ENCODE assay signal across 1 cellular context in the genomic region with DNA sequence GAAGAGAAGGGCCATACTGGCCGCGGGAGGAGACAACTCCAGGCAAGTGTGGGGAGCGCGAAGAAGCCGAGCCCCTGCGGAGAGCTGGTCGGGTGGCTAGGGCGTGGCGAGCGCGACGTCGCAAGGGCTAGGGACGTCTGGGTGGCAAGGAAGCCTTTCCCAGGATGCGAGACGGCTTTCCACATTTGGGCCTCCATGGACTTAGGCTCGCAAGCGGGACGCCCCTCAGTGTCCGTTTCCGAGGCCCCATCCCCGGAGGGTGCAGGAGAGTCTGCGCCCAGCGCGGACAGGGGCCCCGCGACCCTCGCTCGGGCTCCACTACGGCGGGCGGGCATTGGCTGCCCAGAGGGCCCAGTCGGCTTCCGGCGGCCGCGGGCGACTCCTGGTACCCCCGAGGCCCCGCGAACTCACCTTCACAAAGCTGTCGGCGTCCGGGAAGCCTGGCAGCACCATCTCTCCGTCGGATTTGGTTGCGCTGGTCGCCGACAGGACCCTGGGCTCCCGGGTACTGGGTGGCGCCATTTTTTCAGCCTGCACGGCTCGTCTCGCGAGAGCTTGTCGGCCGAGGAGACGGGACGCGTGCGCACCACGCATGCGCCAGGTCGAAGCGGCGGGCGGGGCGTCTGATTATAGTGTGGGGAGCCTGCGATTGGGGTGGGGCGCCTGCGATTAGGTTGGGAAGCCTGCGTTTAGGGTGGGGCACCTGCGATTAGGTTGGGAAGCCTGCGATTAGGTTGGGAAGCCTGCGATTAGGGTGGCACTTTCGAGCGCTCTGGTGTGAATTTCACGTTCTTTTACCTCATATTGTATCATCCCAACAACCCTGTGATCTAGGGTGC.
TF ChIP-seq lines count a peak whose summit lies in the region.

A gene (minus strand): TSS at position 560 of the 839 bp plus-strand sequence. CDS start 38 bp downstream, at position 522.

TF ChIP-seq in K562, 482 proteins besides CTCF, POLR2A, EP300 and RAD21 (continued from another document and continues in another):
- TF ChIP-seq, protein P1, sequence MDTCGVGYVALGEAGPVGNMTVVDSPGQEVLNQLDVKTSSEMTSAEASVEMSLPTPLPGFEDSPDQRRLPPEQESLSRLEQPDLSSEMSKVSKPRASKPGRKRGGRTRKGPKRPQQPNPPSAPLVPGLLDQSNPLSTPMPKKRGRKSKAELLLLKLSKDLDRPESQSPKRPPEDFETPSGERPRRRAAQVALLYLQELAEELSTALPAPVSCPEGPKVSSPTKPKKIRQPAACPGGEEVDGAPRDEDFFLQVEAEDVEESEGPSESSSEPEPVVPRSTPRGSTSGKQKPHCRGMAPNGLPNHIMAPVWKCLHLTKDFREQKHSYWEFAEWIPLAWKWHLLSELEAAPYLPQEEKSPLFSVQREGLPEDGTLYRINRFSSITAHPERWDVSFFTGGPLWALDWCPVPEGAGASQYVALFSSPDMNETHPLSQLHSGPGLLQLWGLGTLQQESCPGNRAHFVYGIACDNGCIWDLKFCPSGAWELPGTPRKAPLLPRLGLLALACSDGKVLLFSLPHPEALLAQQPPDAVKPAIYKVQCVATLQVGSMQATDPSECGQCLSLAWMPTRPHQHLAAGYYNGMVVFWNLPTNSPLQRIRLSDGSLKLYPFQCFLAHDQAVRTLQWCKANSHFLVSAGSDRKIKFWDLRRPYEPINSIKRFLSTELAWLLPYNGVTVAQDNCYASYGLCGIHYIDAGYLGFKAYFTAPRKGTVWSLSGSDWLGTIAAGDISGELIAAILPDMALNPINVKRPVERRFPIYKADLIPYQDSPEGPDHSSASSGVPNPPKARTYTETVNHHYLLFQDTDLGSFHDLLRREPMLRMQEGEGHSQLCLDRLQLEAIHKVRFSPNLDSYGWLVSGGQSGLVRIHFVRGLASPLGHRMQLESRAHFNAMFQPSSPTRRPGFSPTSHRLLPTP (IDR thresholded peaks at IDR 0.05; ENCODE audit: borderline replicate concordance, extremely low read depth, insufficient read length): no peak
- TF ChIP-seq SPI1 (IDR thresholded peaks at IDR 0.05; ENCODE audit: borderline replicate concordance, low read depth, low read length) (no peak), GATAD2B (IDR thresholded peaks at IDR 0.05; ENCODE audit: borderline replicate concordance) (no peak), NR3C1 (CRISPR knock-in tag; IDR thresholded peaks at IDR 0.05) (no peak), FOXJ2 (tag; IDR thresholded peaks at IDR 0.05) (no peak), ZNF586 (CRISPR knock-in tag; conservative IDR thresholded peaks at IDR 0.05) (no peak), MEIS2 (IDR thresholded peaks at IDR 0.05; ENCODE audit: partially characterized antibody) (peak; percentile 87), ARID1B (IDR thresholded peaks at IDR 0.05) (peak; percentile 59), ELF4 (CRISPR knock-in tag; IDR thresholded peaks at IDR 0.05) (no peak), LEF1 (IDR thresholded peaks at IDR 0.05) (no peak), NCOA1 (IDR thresholded peaks at IDR 0.05; ENCODE audit: low read depth) (no peak), TAF7 (tag; IDR thresholded peaks at IDR 0.05) (peak; percentile 95), ZNF507 (tag; conservative IDR thresholded peaks at IDR 0.05) (no peak), SP1 (CRISPR knock-in tag; IDR thresholded peaks at IDR 0.05) (peak; percentile 43; the same call in 1 of the 2 replicates), TGIF2 (CRISPR knock-in tag; IDR thresholded peaks at IDR 0.05) (peak; percentile 65), NFIC (IDR thresholded peaks at IDR 0.05) (peak; percentile 68), SIN3A (IDR thresholded peaks at IDR 0.05; ENCODE audit: borderline replicate concordance in 2 of 2, control insufficient read depth in 1 of 2, low read depth in 2 of 2, low read length in 2 of 2) (peak; percentile 63 to 73; a peak in 1 of 4 replicates), HOXB6 (CRISPR knock-in tag; IDR thresholded peaks at IDR 0.05; ENCODE audit: borderline replicate concordance) (no peak), SMARCC2 (IDR thresholded peaks at IDR 0.05; ENCODE audit: low read depth) (no peak), ZNF384 (IDR thresholded peaks at IDR 0.05; ENCODE audit: low read depth, low read length) (peak; percentile 50; the same call in 1 of the 2 replicates), NRF1 (conservative IDR thresholded peaks at IDR 0.05 in 1 of 2, IDR thresholded peaks at IDR 0.05 in 1 of 2) (peak; percentile 98), CXXC5 (CRISPR knock-in tag; IDR thresholded peaks at IDR 0.05) (peak; percentile 83), ZNF140 (CRISPR knock-in tag; IDR thresholded peaks at IDR 0.05) (no peak), ZNF780A (CRISPR knock-in tag; IDR thresholded peaks at IDR 0.05) (no peak), NR2C1 (IDR thresholded peaks at IDR 0.05) (no peak), NR2C1 (tag; IDR thresholded peaks at IDR 0.05) (no peak), SRF (CRISPR knock-in tag; IDR thresholded peaks at IDR 0.05) (peak in 1 of 2 experiments; percentile 34; a peak in 2 of 4 replicates), ZNF830 (CRISPR knock-in tag; IDR thresholded peaks at IDR 0.05) (0 out of 2 replicates have a peak, but pooled peaks have one; percentile 36), NCOR1 (IDR thresholded peaks at IDR 0.05) (no peak), NR2C2 (CRISPR knock-in tag; IDR thresholded peaks at IDR 0.05) (no peak), NR2C2 (tag; IDR thresholded peaks at IDR 0.05) (peak; percentile 64; the same call in 1 of the 2 replicates), RBM22 (IDR thresholded peaks at IDR 0.05; ENCODE audit: low read depth, low read length, poor library complexity, severe bottlenecking) (no peak), ILK (tag; IDR thresholded peaks at IDR 0.05; ENCODE audit: borderline replicate concordance, low read depth) (no peak), SMARCB1 (IDR thresholded peaks at IDR 0.05; ENCODE audit: insufficient read length, low read depth) (no peak), MYBL2 (IDR thresholded peaks at IDR 0.05; ENCODE audit: low read depth) (no peak), MYBL2 (CRISPR knock-in tag; IDR thresholded peaks at IDR 0.05; ENCODE audit: borderline replicate concordance) (no peak), DNMT1 (IDR thresholded peaks at IDR 0.05) (no peak), ZNF436 (CRISPR knock-in tag; IDR thresholded peaks at IDR 0.05) (no peak), TSC22D4 (tag; IDR thresholded peaks at IDR 0.05) (no peak), ZNF41 (CRISPR knock-in tag; conservative IDR thresholded peaks at IDR 0.05) (no peak)
- TF ChIP-seq, protein P2, sequence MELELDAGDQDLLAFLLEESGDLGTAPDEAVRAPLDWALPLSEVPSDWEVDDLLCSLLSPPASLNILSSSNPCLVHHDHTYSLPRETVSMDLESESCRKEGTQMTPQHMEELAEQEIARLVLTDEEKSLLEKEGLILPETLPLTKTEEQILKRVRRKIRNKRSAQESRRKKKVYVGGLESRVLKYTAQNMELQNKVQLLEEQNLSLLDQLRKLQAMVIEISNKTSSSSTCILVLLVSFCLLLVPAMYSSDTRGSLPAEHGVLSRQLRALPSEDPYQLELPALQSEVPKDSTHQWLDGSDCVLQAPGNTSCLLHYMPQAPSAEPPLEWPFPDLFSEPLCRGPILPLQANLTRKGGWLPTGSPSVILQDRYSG (tag; conservative IDR thresholded peaks at IDR 0.05; ENCODE audit: low read depth): no peak
- TF ChIP-seq, protein P3, sequence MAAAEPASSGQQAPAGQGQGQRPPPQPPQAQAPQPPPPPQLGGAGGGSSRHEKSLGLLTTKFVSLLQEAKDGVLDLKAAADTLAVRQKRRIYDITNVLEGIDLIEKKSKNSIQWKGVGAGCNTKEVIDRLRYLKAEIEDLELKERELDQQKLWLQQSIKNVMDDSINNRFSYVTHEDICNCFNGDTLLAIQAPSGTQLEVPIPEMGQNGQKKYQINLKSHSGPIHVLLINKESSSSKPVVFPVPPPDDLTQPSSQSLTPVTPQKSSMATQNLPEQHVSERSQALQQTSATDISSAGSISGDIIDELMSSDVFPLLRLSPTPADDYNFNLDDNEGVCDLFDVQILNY (CRISPR knock-in tag; IDR thresholded peaks at IDR 0.05): no peak
- TF ChIP-seq, protein P4, sequence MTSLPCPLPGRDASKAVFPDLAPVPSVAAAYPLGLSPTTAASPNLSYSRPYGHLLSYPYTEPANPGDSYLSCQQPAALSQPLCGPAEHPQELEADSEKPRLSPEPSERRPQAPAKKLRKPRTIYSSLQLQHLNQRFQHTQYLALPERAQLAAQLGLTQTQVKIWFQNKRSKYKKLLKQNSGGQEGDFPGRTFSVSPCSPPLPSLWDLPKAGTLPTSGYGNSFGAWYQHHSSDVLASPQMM (CRISPR knock-in tag; IDR thresholded peaks at IDR 0.05): no peak
- TF ChIP-seq, protein P5, sequence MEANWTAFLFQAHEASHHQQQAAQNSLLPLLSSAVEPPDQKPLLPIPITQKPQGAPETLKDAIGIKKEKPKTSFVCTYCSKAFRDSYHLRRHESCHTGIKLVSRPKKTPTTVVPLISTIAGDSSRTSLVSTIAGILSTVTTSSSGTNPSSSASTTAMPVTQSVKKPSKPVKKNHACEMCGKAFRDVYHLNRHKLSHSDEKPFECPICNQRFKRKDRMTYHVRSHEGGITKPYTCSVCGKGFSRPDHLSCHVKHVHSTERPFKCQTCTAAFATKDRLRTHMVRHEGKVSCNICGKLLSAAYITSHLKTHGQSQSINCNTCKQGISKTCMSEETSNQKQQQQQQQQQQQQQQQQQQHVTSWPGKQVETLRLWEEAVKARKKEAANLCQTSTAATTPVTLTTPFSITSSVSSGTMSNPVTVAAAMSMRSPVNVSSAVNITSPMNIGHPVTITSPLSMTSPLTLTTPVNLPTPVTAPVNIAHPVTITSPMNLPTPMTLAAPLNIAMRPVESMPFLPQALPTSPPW (CRISPR knock-in tag; IDR thresholded peaks at IDR 0.05): peak; percentile 93
- TF ChIP-seq, protein P6, sequence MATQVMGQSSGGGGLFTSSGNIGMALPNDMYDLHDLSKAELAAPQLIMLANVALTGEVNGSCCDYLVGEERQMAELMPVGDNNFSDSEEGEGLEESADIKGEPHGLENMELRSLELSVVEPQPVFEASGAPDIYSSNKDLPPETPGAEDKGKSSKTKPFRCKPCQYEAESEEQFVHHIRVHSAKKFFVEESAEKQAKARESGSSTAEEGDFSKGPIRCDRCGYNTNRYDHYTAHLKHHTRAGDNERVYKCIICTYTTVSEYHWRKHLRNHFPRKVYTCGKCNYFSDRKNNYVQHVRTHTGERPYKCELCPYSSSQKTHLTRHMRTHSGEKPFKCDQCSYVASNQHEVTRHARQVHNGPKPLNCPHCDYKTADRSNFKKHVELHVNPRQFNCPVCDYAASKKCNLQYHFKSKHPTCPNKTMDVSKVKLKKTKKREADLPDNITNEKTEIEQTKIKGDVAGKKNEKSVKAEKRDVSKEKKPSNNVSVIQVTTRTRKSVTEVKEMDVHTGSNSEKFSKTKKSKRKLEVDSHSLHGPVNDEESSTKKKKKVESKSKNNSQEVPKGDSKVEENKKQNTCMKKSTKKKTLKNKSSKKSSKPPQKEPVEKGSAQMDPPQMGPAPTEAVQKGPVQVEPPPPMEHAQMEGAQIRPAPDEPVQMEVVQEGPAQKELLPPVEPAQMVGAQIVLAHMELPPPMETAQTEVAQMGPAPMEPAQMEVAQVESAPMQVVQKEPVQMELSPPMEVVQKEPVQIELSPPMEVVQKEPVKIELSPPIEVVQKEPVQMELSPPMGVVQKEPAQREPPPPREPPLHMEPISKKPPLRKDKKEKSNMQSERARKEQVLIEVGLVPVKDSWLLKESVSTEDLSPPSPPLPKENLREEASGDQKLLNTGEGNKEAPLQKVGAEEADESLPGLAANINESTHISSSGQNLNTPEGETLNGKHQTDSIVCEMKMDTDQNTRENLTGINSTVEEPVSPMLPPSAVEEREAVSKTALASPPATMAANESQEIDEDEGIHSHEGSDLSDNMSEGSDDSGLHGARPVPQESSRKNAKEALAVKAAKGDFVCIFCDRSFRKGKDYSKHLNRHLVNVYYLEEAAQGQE (CRISPR knock-in tag; IDR thresholded peaks at IDR 0.05; ENCODE audit: low read depth): no peak; the same call in 1 of the 2 replicates
- TF ChIP-seq, protein P7, sequence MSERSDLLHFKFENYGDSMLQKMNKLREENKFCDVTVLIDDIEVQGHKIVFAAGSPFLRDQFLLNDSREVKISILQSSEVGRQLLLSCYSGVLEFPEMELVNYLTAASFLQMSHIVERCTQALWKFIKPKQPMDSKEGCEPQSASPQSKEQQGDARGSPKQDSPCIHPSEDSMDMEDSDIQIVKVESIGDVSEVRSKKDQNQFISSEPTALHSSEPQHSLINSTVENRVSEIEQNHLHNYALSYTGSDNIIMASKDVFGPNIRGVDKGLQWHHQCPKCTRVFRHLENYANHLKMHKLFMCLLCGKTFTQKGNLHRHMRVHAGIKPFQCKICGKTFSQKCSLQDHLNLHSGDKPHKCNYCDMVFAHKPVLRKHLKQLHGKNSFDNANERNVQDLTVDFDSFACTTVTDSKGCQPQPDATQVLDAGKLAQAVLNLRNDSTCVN (CRISPR knock-in tag; IDR thresholded peaks at IDR 0.05): 0 out of 2 replicates have a peak, but pooled peaks have one; percentile 45
- TF ChIP-seq, protein P8, sequence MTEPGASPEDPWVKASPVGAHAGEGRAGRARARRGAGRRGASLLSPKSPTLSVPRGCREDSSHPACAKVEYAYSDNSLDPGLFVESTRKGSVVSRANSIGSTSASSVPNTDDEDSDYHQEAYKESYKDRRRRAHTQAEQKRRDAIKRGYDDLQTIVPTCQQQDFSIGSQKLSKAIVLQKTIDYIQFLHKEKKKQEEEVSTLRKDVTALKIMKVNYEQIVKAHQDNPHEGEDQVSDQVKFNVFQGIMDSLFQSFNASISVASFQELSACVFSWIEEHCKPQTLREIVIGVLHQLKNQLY (CRISPR knock-in tag; conservative IDR thresholded peaks at IDR 0.05): no peak; a peak in 1 of 4 replicates
- TF ChIP-seq, protein P9, sequence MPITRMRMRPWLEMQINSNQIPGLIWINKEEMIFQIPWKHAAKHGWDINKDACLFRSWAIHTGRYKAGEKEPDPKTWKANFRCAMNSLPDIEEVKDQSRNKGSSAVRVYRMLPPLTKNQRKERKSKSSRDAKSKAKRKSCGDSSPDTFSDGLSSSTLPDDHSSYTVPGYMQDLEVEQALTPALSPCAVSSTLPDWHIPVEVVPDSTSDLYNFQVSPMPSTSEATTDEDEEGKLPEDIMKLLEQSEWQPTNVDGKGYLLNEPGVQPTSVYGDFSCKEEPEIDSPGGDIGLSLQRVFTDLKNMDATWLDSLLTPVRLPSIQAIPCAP (CRISPR knock-in tag; IDR thresholded peaks at IDR 0.05; ENCODE audit: borderline replicate concordance): no peak
- TF ChIP-seq, protein P10, sequence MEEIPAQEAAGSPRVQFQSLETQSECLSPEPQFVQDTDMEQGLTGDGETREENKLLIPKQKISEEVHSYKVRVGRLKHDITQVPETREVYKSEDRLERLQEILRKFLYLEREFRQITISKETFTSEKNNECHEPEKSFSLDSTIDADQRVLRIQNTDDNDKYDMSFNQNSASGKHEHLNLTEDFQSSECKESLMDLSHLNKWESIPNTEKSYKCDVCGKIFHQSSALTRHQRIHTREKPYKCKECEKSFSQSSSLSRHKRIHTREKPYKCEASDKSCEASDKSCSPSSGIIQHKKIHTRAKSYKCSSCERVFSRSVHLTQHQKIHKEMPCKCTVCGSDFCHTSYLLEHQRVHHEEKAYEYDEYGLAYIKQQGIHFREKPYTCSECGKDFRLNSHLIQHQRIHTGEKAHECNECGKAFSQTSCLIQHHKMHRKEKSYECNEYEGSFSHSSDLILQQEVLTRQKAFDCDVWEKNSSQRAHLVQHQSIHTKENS (CRISPR knock-in tag; IDR thresholded peaks at IDR 0.05): no peak
